In genomic region chr6:157791461-157791860, GRCh38 we compare ENCODE assay signal across 24 cellular contexts. TPM values are rescaled to one million over a fixed set of nuclear protein-coding genes. Genes with fewer than 3 reads are reported as not detected.
DNase-seq lines count a peak whose midpoint lies in the region; ATAC-seq and TF ChIP-seq lines count a peak whose summit lies in the region.
"Had no signal": no experiment of that assay in that cellular context is flagged by ENCODE, and none has a peak within 500 bp of the region (broad histone marks: within the 10 kb centered on the region; RNA-seq: fewer than 3 reads in every experiment).

No MANE protein-coding gene starts in this region.

- H2BK15ac ChIP-seq in H9 (ENCODE audit: low read depth, low read length) = no peak overlapping the region

- no peaks in the 10 kb centered on the region for H4K20me1 ChIP-seq in H9 (ENCODE audit: control insufficient read depth, insufficient read depth, insufficient read length)
- H4K20me1 ChIP-seq: BLaER1 treated with 17β-estradiol and CSF1 and Interleukin-3, amounts not matched to agents 10 nM and 100 nM had no signal

- H3K4me1 ChIP-seq in H9 (ENCODE audit: insufficient read depth, low read length) = no peaks in the 10 kb centered on the region; the same call in 1 of the 2 replicates
- H3K4me1 ChIP-seq: uterus had no signal

- no peak overlapping the region for H3K4ac ChIP-seq in H9 (ENCODE audit: low read depth, low read length)

- no peak overlapping the region for H3K9ac ChIP-seq in H9 (ENCODE audit: extremely low read depth, insufficient read length, low read length)
- H3K9ac ChIP-seq: BLaER1 treated with 17β-estradiol and CSF1 and Interleukin-3, amounts not matched to agents 10 nM and 100 nM; SK-N-SH had no signal

- H3K14ac ChIP-seq in H9 (ENCODE audit: insufficient read depth, low read length) = no peak overlapping the region

- DNase-seq in DMS 273 (lab: John Stamatoyannopoulos, UW; ENCODE audit: unreplicated experiment) = peak; percentile 61
- peak; percentile 77 for DNase-seq in LNCaP clone FGC (ENCODE audit: low read depth)
- peak; percentile 27 for DNase-seq in NCI-H2196 (lab: John Stamatoyannopoulos, UW; ENCODE audit: unreplicated experiment)
- no peak for DNase-seq in endothelial cell (ENCODE audit: low spot score)
- no peak for DNase-seq in superior temporal gyrus (ENCODE audit: extremely low spot score)
- DNase-seq in naive thymus-derived CD8-positive, alpha-beta T cell = no peak
- DNase-seq in H9 = no peak
- DNase-seq: ACHN, Calu3, cerebellar nuclear complex, Karpas-422, left ventricle myocardium inferior, NCI-H1048, nephron progenitor cell, posterior cingulate gyrus, SK-N-SH, uterus, WERI-Rb-1 had no signal

- H3K4me1 Mint-ChIP-seq in endothelial cell (ENCODE audit: unreplicated experiment) = peaks cover 30% of the 10 kb centered on the region
- H3K4me1 Mint-ChIP-seq in naive thymus-derived CD8-positive, alpha-beta T cell = peaks cover 2 to 10% (median 8%) of the 10 kb centered on the region in 4 donors
- no peaks in the 10 kb centered on the region for H3K4me1 Mint-ChIP-seq in H9
- H3K4me1 Mint-ChIP-seq: nephron progenitor cell had no signal

- no peak overlapping the region for H2BK12ac ChIP-seq in H9 (ENCODE audit: insufficient read length, low read depth, low read length)

- H3K18ac ChIP-seq in H9 (ENCODE audit: insufficient read length, low read depth, low read length) = no peak overlapping the region

- H2AFZ ChIP-seq in H9 (ENCODE audit: low read length) = no peak overlapping the region

- no peak overlapping the region for H3K4me3 ChIP-seq in LNCaP clone FGC (ENCODE audit: low read depth, low read length)
- H3K4me3 ChIP-seq: BLaER1 treated with 17β-estradiol and CSF1 and Interleukin-3, amounts not matched to agents 10 nM and 100 nM; left ventricle myocardium inferior; suprapubic skin; uterus had no signal

- no peak overlapping the region for H4K8ac ChIP-seq in H9 (replicated peaks; ENCODE audit: insufficient read length, low read depth, low read length)

- H2AK5ac ChIP-seq in H9 (ENCODE audit: insufficient read length, low read length) = no peak overlapping the region

- no peaks in the 10 kb centered on the region for H3K27me3 ChIP-seq in H9 (ENCODE audit: insufficient read depth, low read length)
- H3K27me3 ChIP-seq: BLaER1 treated with 17β-estradiol and CSF1 and Interleukin-3, amounts not matched to agents 10 nM and 100 nM; suprapubic skin; uterus had no signal

- POLR2A ChIA-PET in naive thymus-derived CD8-positive, alpha-beta T cell (lab: Charles Lee) = no interaction called here

- no peak for TF ChIP-seq CTCF in LNCaP clone FGC (IDR thresholded peaks at IDR 0.05; ENCODE audit: control insufficient read depth, extremely low read depth, insufficient read depth)
- TF ChIP-seq CTCF in endothelial cell (IDR thresholded peaks at IDR 0.05; ENCODE audit: unreplicated experiment) = no peak
- TF ChIP-seq CTCF in H9 (conservative IDR thresholded peaks at IDR 0.05) = no peak

- H3K27ac ChIP-seq in H9 (ENCODE audit: insufficient read length, low read depth, low read length) = no peak overlapping the region
- H3K27ac ChIP-seq: BLaER1 treated with 17β-estradiol and CSF1 and Interleukin-3, amounts not matched to agents 10 nM and 100 nM; left ventricle myocardium inferior; suprapubic skin; WERI-Rb-1 had no signal

- H2BK120ac ChIP-seq in H9 (ENCODE audit: low read depth, low read length, poor library complexity, severe bottlenecking) = no peak overlapping the region

- no peak for ATAC-seq in naive thymus-derived CD8-positive, alpha-beta T cell
- ATAC-seq in GM18909 (IDR thresholded peaks at IDR 0.05; ENCODE audit: poor library complexity, unreplicated experiment) = no peak

- no peak overlapping the region for H3K56ac ChIP-seq in H9 (ENCODE audit: insufficient read length, low read depth, low read length)

- no peak overlapping the region for H3K4me2 ChIP-seq in H9 (ENCODE audit: insufficient read depth, insufficient read length, low read length)
- H3K4me2 ChIP-seq: SK-N-SH had no signal

- no peak overlapping the region for H4K91ac ChIP-seq in H9 (ENCODE audit: insufficient read length, low read depth, low read length)

- H2BK5ac ChIP-seq in H9 (ENCODE audit: insufficient read length, low read length) = no peak overlapping the region

- H3K9me3 Mint-ChIP-seq in endothelial cell (ENCODE audit: unreplicated experiment) (no peaks in the 10 kb centered on the region), H9 (peaks cover 0 to 2% of the 10 kb centered on the region in 2 experiments; a peak in 1 of 5 replicates)
- no peaks in the 10 kb centered on the region for H3K9me3 Mint-ChIP-seq in naive thymus-derived CD8-positive, alpha-beta T cell
- H3K9me3 Mint-ChIP-seq: T-helper 2 cell treated with Interferon-gamma antibody and Interleukin-4, amounts not matched to agents 5 μg/mL and 100 μg/mL, for 36 hours had no signal

- H3K27me3 Mint-ChIP-seq in endothelial cell (ENCODE audit: unreplicated experiment) = peaks cover 2% of the 10 kb centered on the region
- H3K27me3 Mint-ChIP-seq in naive thymus-derived CD8-positive, alpha-beta T cell = peaks cover 0 to 2% (median 0%) of the 10 kb centered on the region in 5 donors
- H3K27me3 Mint-ChIP-seq in H9 (ENCODE audit: low read depth) = peaks cover 2% of the 10 kb centered on the region; the same call in 1 of the 2 replicates
- H3K27me3 Mint-ChIP-seq: activated naive CD8-positive, alpha-beta T cell had no signal

- H3K4me3 Mint-ChIP-seq in endothelial cell (ENCODE audit: unreplicated experiment) (no peak overlapping the region), H9 (no peak overlapping the region)
- H3K4me3 Mint-ChIP-seq in naive thymus-derived CD8-positive, alpha-beta T cell = no peak overlapping the region
- H3K4me3 Mint-ChIP-seq: activated naive CD8-positive, alpha-beta T cell; nephron progenitor cell; T-helper 2 cell treated with Interferon-gamma antibody and Interleukin-4, amounts not matched to agents 5 μg/mL and 100 μg/mL, for 36 hours had no signal

- H2BK20ac ChIP-seq in H9 (ENCODE audit: low read depth, low read length, poor library complexity, severe bottlenecking) = no peak overlapping the region

- H4K5ac ChIP-seq in H9 (ENCODE audit: insufficient read length, low read depth, low read length) = no peak overlapping the region

- no peak overlapping the region for H3T11ph ChIP-seq in H9 (ENCODE audit: low read length)

- H3K79me2 ChIP-seq in H9 (ENCODE audit: insufficient read depth, low read length) = no peaks in the 10 kb centered on the region

- H3K36me3 Mint-ChIP-seq in endothelial cell (ENCODE audit: low read depth, unreplicated experiment) = no peaks in the 10 kb centered on the region
- H3K36me3 Mint-ChIP-seq in naive thymus-derived CD8-positive, alpha-beta T cell = no peaks in the 10 kb centered on the region
- H3K36me3 Mint-ChIP-seq in H9 (ENCODE audit: insufficient read depth in 1 of 3, low read depth in 3 of 3) = peaks cover 0 to 2% (median 0%) of the 10 kb centered on the region in 3 experiments; a peak in 1 of 7 replicates
- H3K36me3 Mint-ChIP-seq: activated naive CD8-positive, alpha-beta T cell had no signal

- H3K23me2 ChIP-seq in H9 (ENCODE audit: insufficient read length, low read depth, low read length, poor library complexity, severe bottlenecking) = no peaks in the 10 kb centered on the region

- no peaks in the 10 kb centered on the region for H3K79me1 ChIP-seq in H9 (ENCODE audit: insufficient read depth, low read depth, low read length, poor library complexity, severe bottlenecking)

- no peaks in the 10 kb centered on the region for H3K9me3 ChIP-seq in H9 (ENCODE audit: control insufficient read depth, low read depth, low read length)
- H3K9me3 ChIP-seq: left ventricle myocardium inferior, SK-N-SH, suprapubic skin, uterus had no signal

- H3K27ac Mint-ChIP-seq in endothelial cell (ENCODE audit: unreplicated experiment) (peak overlapping the region; percentile 88), H9 (no peak overlapping the region)
- no peak overlapping the region for H3K27ac Mint-ChIP-seq in naive thymus-derived CD8-positive, alpha-beta T cell
- H3K27ac Mint-ChIP-seq: activated naive CD8-positive, alpha-beta T cell; activated T-helper 2 cell treated with anti-CD3 and anti-CD28 coated beads, Interferon-gamma antibody, Interleukin-2, Interleukin-4, amounts not matched to agents 10 μg/mL and 5 μg/mL and 100 μg/mL, durations not matched to agents 14 hours and 24 hours and 36 hours; nephron progenitor cell; T-helper 2 cell treated with Interferon-gamma antibody and Interleukin-4, amounts not matched to agents 5 μg/mL and 100 μg/mL, for 36 hours had no signal

- no peak overlapping the region for H3K23ac ChIP-seq in H9 (ENCODE audit: insufficient read length, low read depth, low read length)

- WGBS in H9 (ENCODE audit: extremely low coverage, insufficient read length, low lambda C conversion rate) = no CpG with 5 or more reads among the region's 2 CpGs

RNA-seq across cellular contexts. Expression of gene SNX9, which starts 31.6 kb away (rescaled TPM):
- total RNA-seq in endothelial cell (ENCODE audit: unreplicated experiment) (68.6 TPM), H9 (2021) (31.3 and 32.9 TPM in 2 replicates)
- total RNA-seq in naive thymus-derived CD8-positive, alpha-beta T cell = 10 to 100 TPM; 38.2 TPM
- 10 to 100 TPM; 15.6 to 32.8 (median 19.7) TPM for polyA plus RNA-seq in naive thymus-derived CD8-positive, alpha-beta T cell

Comparison
In these comparisons a context has a peak if more than half of its experiments do, and no peak if none do; other contexts are left out.
1. DNase-seq: peak in DMS 273 (single experiment), LNCaP clone FGC (single experiment) and NCI-H2196 (single experiment); none in endothelial cell (single experiment), superior temporal gyrus (single experiment), naive thymus-derived CD8-positive, alpha-beta T cell (0 of 10) and H9 (single experiment).